ENCODE assay signal across 7 cellular contexts in the genomic region with DNA sequence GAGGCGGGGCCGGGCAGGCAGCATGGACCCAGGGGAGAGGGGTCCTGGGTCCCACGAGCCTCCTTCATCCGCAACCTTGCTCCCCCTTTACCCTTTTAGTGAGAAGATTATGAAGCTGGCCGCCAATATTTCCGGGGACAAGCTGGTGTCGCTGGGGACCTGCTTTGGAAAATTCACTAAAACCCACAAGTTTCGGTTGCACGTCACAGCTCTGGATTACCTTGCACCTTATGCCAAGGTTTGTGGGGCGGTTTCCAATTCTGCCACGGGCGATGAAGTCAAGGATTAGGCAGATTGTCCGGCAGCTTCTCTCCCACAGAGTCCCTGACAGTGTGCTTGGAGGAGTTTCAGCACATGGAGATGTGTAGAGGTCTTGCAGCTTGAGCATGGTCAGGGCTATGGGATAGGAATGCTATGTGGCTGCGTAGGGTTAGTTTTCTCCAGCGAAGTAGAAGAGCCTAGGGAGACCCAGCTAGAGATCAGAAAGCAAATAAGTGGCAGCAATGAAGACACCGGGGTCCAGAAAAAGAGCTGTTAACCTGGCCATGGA. TPM values are rescaled to one million over a fixed set of nuclear protein-coding genes. Genes with fewer than 3 reads are reported as not detected.
DNase-seq lines count a peak whose midpoint lies in the region; ATAC-seq and TF ChIP-seq lines count a peak whose summit lies in the region.

No MANE protein-coding gene starts in this region.

- in situ Hi-C loops in HAP-1 (cut with MboI; ENCODE audit: low sequenced_read_pairs): no loop called here
- in situ Hi-C loops in gastrocnemius medialis (cut with MboI; ENCODE audit: low sequenced_read_pairs in 4 of 4): no loop called here

- TF ChIP-seq POLR2A in gastrocnemius medialis (IDR thresholded peaks at IDR 0.05): no peak

- TF ChIP-seq CTCF in VCaP (conservative IDR thresholded peaks at IDR 0.05) (no peak), fibroblast of pulmonary artery (IDR thresholded peaks at IDR 0.05; ENCODE audit: low read length, missing control alignments) (no peak), gastrocnemius medialis (IDR thresholded peaks at IDR 0.05 in 4 of 5, conservative IDR thresholded peaks at IDR 0.05 in 1 of 5) (no peak)

- H3K27ac ChIP-seq in VCaP (peak overlapping the region; percentile 90), gastrocnemius medialis (peak overlapping the region; percentile 81 to 95 (median 94))

- H3K36me3 ChIP-seq in HAP-1 (replicated peaks) (peaks cover 56% of the 10 kb centered on the region), gastrocnemius medialis (peaks cover 0 to 51% of the 10 kb centered on the region in 2 donors)

- ATAC-seq in gastrocnemius medialis (peak in 1 of 2 donors; percentile 2), GM21447 (IDR thresholded peaks at IDR 0.05; ENCODE audit: unreplicated experiment) (no peak), HG03520 (IDR thresholded peaks at IDR 0.05; ENCODE audit: unreplicated experiment) (no peak)

- H3K4me3 ChIP-seq in HAP-1 (peak overlapping the region; percentile 85), fibroblast of pulmonary artery (replicated peaks; ENCODE audit: low read depth, low read length) (peak overlapping the region; percentile 97), gastrocnemius medialis (peak overlapping the region; percentile 81 to 95 (median 90))

- H3K9me3 ChIP-seq in HAP-1: no peaks in the 10 kb centered on the region
- H3K9me3 ChIP-seq in gastrocnemius medialis: no peaks in the 10 kb centered on the region

- H3K27me3 ChIP-seq in HAP-1 (ENCODE audit: low read depth): no peaks in the 10 kb centered on the region
- H3K27me3 ChIP-seq in gastrocnemius medialis: no peaks in the 10 kb centered on the region

- DNase-seq in HAP-1 (ENCODE audit: low spot score in 2 of 2): no peak
- DNase-seq in fibroblast of pulmonary artery (ENCODE audit: low read depth): peak; percentile 16
- DNase-seq in gastrocnemius medialis: no peak
- no peak for DNase-seq in ureter (ENCODE audit: low spot score)

- intact Hi-C loops in gastrocnemius medialis (cut with DNase I; ENCODE audit: low total_unique reads): no loop called here

- H3K4me1 ChIP-seq in HAP-1 (peaks cover 13% of the 10 kb centered on the region), gastrocnemius medialis (peaks cover 19 to 26% of the 10 kb centered on the region in 2 donors)

RNA-seq across cellular contexts. Expression of a gene that starts 0.6 kb away (rescaled TPM):
- total RNA-seq in gastrocnemius medialis: 10 to 100 TPM in 2 of 4 donors, 1 to 10 TPM in 2; 7.3 to 13.5 (median 9.7) TPM
- 26.1 TPM for total RNA-seq in ureter

RNA-seq across cellular contexts. Expression of a gene that starts 0.8 kb away (rescaled TPM):
- 10 to 100 TPM; 41.2 to 56.5 (median 52.1) TPM for total RNA-seq in gastrocnemius medialis
- 30.1 TPM for total RNA-seq in ureter

RNA-seq across cellular contexts. Expression of a gene that starts 9.8 kb away (rescaled TPM):
- total RNA-seq in gastrocnemius medialis (10 to 100 TPM; 11.0 to 23.1 (median 16.8) TPM), ureter (15.1 TPM)

RNA-seq across cellular contexts. Expression of a gene that starts 11.4 kb away (rescaled TPM):
- 1 to 10 TPM in 1 of 4 donors, not detected in 3; 1.3 TPM for total RNA-seq in gastrocnemius medialis
- total RNA-seq in ureter: 1.5 TPM

RNA-seq across cellular contexts. Expression of a gene that starts 29.0 kb away (rescaled TPM):
- total RNA-seq in gastrocnemius medialis (100 to 1,000 TPM in 1 of 4 donors, 10 to 100 TPM in 3; 53.3 to 112 (median 70.1) TPM), ureter (30.8 TPM)
